In genomic region chr14:105445901-105446845, GRCh38 we compare ENCODE assay signal across 27 cellular contexts. TPM values are rescaled to one million over a fixed set of nuclear protein-coding genes. Genes with fewer than 3 reads are reported as not detected.
"Had no signal": no experiment of that assay in that cellular context is flagged by ENCODE, and none has a peak within 500 bp of the region (broad histone marks: within the 10 kb centered on the region; RNA-seq: fewer than 3 reads in every experiment).

No MANE protein-coding gene starts in this region.

- FAIRE-seq: endothelial cell of umbilical vein, small intestine had no signal

- H3K4me1 Mint-ChIP-seq: activated naive CD8-positive, alpha-beta T cell treated with anti-CD3 and anti-CD28 coated beads, Interleukin-2, amount 10 ng/mL, durations not matched to agents 7 days and 5 days; brain had no signal

- H3K4me3 ChIP-seq: ascending aorta, heart left ventricle, lung, sigmoid colon, stomach, thyroid gland, upper lobe of right lung had no signal

- H3K36me3 Mint-ChIP-seq: natural killer cell had no signal

- DNase-seq: activated CD4-positive, alpha-beta T cell treated with anti-CD3 and anti-CD28 coated beads for 4 hours; activated CD4-positive, alpha-beta T cell treated with anti-CD3 and anti-CD28 coated beads, Interleukin-2, amount 50 U/mL, for 4 hours; activated effector memory CD4-positive, alpha-beta T cell treated with Interleukin-2 at 50 U/mL for 16 hours; activated naive CD4-positive, alpha-beta T cell treated with Interleukin-2 at 50 U/mL for 16 hours; activated naive CD8-positive, alpha-beta T cell treated with anti-CD3 and anti-CD28 coated beads, Interleukin-2, amount 10 ng/mL, durations not matched to agents 7 days and 5 days; activated T-cell treated with anti-CD3 and anti-CD28 coated beads for 4 hours; caudate nucleus; cortex of kidney; hypothalamus; immature natural killer cell; mesendoderm; natural killer cell; sigmoid colon; small intestine; stimulated activated CD4-positive, alpha-beta T cell treated with anti-CD3 and anti-CD28 coated beads, Interleukin-4, amount 100 ng/mL, for 4 hours; stimulated activated CD8-positive, alpha-beta memory T cell treated with anti-CD3 and anti-CD28 coated beads, Interleukin-4, amount 100 ng/mL, for 48 hours; stimulated activated naive B cell treated with anti-CD40 and anti-IgM and Interleukin-4, amounts not matched to agents 10 μg/mL and 1 μg/mL and 100 μg/mL, for 72 hours; stomach; thyroid gland; upper lobe of right lung had no signal

- ATAC-seq: heart left ventricle; left lobe of liver; natural killer cell; stimulated activated naive B cell treated with anti-CD40 and anti-IgM and Interleukin-4, amounts not matched to agents 10 μg/mL and 1 μg/mL and 100 μg/mL, for 72 hours; upper lobe of right lung had no signal

- H3K27ac ChIP-seq: ascending aorta, heart left ventricle, neutrophil, sigmoid colon, stomach, thyroid gland, upper lobe of right lung had no signal

- H3K9me3 ChIP-seq: ascending aorta, heart left ventricle, neutrophil, sigmoid colon, stomach, thyroid gland, upper lobe of right lung had no signal

- H3K9me3 Mint-ChIP-seq: activated naive CD8-positive, alpha-beta T cell treated with anti-CD3 and anti-CD28 coated beads, Interleukin-2, amount 10 ng/mL, durations not matched to agents 7 days and 5 days; brain; immature natural killer cell; natural killer cell; stimulated activated naive B cell treated with anti-CD40 and anti-IgM and Interleukin-4, amounts not matched to agents 10 μg/mL and 1 μg/mL and 100 μg/mL, for 72 hours had no signal

- H3K27ac Mint-ChIP-seq: activated naive CD8-positive, alpha-beta T cell treated with anti-CD3 and anti-CD28 coated beads, Interleukin-2, amount 10 ng/mL, durations not matched to agents 7 days and 5 days had no signal

- H3K4me3 Mint-ChIP-seq: activated naive CD8-positive, alpha-beta T cell treated with anti-CD3 and anti-CD28 coated beads, Interleukin-2, amount 10 ng/mL, durations not matched to agents 7 days and 5 days; brain; immature natural killer cell; natural killer cell; stimulated activated naive B cell treated with anti-CD40 and anti-IgM and Interleukin-4, amounts not matched to agents 10 μg/mL and 1 μg/mL and 100 μg/mL, for 72 hours had no signal

- H3K27me3 ChIP-seq: ascending aorta, heart left ventricle, neutrophil, sigmoid colon, stomach, thyroid gland, upper lobe of right lung had no signal

RNA-seq across cellular contexts. Expression of gene TEX22, which starts 47.8 kb away (rescaled TPM):
- total RNA-seq: ascending aorta, sigmoid colon had no signal
